Comparison of ENCODE assay signal across 18 cellular contexts in the genomic region with DNA sequence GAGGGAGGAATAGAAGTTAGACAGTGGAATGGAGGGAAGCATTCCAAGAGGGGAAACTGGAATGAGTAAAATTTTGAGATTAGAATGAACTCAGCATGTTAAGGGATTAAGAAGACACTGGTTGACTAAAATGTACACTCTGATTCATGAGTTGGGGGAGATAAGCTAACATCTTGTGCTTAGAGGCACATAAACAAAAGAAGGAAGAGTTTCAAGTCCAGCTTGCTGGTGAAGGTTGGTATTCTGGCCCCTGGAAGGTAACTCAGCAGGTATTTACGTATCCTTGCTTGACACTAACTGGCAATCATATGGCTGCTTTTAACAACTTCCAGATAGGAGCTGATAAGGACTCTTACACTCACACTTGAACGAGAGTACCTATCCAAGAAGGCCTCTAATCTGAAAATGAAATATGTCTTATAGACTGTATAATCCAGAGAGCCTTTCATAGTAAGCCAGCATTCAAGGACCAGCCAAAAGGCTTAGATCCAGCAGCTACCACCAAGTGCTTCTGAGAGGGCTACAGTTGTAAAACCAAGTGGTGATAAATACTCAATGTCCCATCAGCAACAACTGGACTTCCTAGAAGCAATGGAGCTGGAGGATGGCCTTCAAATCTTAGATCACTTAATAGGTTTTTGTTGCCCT.
A peak's percentile ranks its signal among the peaks of the same experiment; 100 is the strongest.
DNase-seq lines count a peak whose midpoint lies in the region; ATAC-seq and TF ChIP-seq lines count a peak whose summit lies in the region.
"Had no signal": no experiment of that assay in that cellular context is flagged by ENCODE, and none has a peak within 500 bp of the region (broad histone marks: within the 10 kb centered on the region; RNA-seq: fewer than 3 reads in every experiment).

No MANE protein-coding gene starts in this region.

- peak; percentile 48 for ATAC-seq in omental fat pad (ENCODE audit: low FRiP score)
- ATAC-seq in T-cell (replicated peaks in 1 of 4) = no peak
- ATAC-seq in SK-N-SH treated with all-trans-retinoic acid at 6 μM for 48 hours = no peak
- ATAC-seq: effector memory CD8-positive, alpha-beta T cell; foreskin keratinocyte; K562; stimulated activated effector memory CD8-positive, alpha-beta T cell treated with anti-CD3 and anti-CD28 coated beads, Interleukin-12 subunit alpha, Interleukin-12 subunit beta, amount 100 ng/mL, for 72 hours had no signal

- peak overlapping the region in 58 of 59 donors; percentile 54 to 98 (median 88) for H3K27ac ChIP-seq in dorsolateral prefrontal cortex
- H3K27ac ChIP-seq in testis = peak overlapping the region; percentile 75 to 83
- H3K27ac ChIP-seq: foreskin keratinocyte had no signal

- TF ChIP-seq POLR2A in testis (IDR thresholded peaks at IDR 0.05) = no peak

- no peaks in the 10 kb centered on the region for H3K9me3 ChIP-seq in testis

- DNase-seq in NCI-H226 (peak; percentile 53), dorsolateral prefrontal cortex (no peak), omental fat pad (ENCODE audit: low spot score) (no peak), testis (no peak), T-cell (no peak), COLO829 (ENCODE audit: low spot score) (no peak)
- DNase-seq in stimulated activated CD4-positive, alpha-beta T cell treated with anti-CD3 and anti-CD28 coated beads, Interleukin-12 subunit alpha, Interleukin-12 subunit beta, amount 100 ng/mL, for 4 hours = no peak
- DNase-seq: activated CD8-positive, alpha-beta memory T cell treated with anti-CD3 and anti-CD28 coated beads, Interleukin-2, amount 50 U/mL, for 4 hours; activated naive CD4-positive, alpha-beta T cell treated with Interleukin-2 at 50 U/mL for 16 hours; effector memory CD8-positive, alpha-beta T cell; foreskin keratinocyte; NCI-H1092; SHP77; T-helper 2 cell had no signal

- H3K4me1 ChIP-seq in testis = peaks cover 5% of the 10 kb centered on the region

- no peaks in the 10 kb centered on the region for H3K36me3 ChIP-seq in testis (ENCODE audit: low read depth, missing control alignments)

- CTCF ChIA-PET in T-cell (lab: Charles Lee) = interaction anchor here in 1 of 2 donors (0.7 kb wide), 1 partner anchor 180 kb away, joined by 4 read pairs; no protein-coding TSS in a partner anchor

- peaks cover 0 to 4% of the 10 kb centered on the region in 2 donors for H3K27me3 Mint-ChIP-seq in T-cell
- H3K27me3 Mint-ChIP-seq: effector memory CD8-positive, alpha-beta T cell had no signal

- no peak overlapping the region for H3K4me3 Mint-ChIP-seq in T-cell
- H3K4me3 Mint-ChIP-seq: B cell; effector memory CD8-positive, alpha-beta T cell; stimulated activated effector memory CD8-positive, alpha-beta T cell treated with anti-CD3 and anti-CD28 coated beads, Interleukin-12 subunit alpha, Interleukin-12 subunit beta, amount 100 ng/mL, for 72 hours had no signal

- WGBS in testis, 2 donors = 26 to 40% methylated on average over 2 of the region's 2 CpGs

- no peaks in the 10 kb centered on the region for H3K9me3 Mint-ChIP-seq in T-cell
- H3K9me3 Mint-ChIP-seq: effector memory CD8-positive, alpha-beta T cell; stimulated activated effector memory CD8-positive, alpha-beta T cell treated with anti-CD3 and anti-CD28 coated beads, Interleukin-12 subunit alpha, Interleukin-12 subunit beta, amount 100 ng/mL, for 72 hours had no signal

- H3K27ac Mint-ChIP-seq in T-cell = no peak overlapping the region
- H3K27ac Mint-ChIP-seq: B cell; effector memory CD8-positive, alpha-beta T cell; stimulated activated effector memory CD8-positive, alpha-beta T cell treated with anti-CD3 and anti-CD28 coated beads, Interleukin-12 subunit alpha, Interleukin-12 subunit beta, amount 100 ng/mL, for 72 hours had no signal

- no peaks in the 10 kb centered on the region for H3K27me3 ChIP-seq in dorsolateral prefrontal cortex
- no peaks in the 10 kb centered on the region for H3K27me3 ChIP-seq in testis
- H3K27me3 ChIP-seq: foreskin keratinocyte had no signal

- intact Hi-C loops in dorsolateral prefrontal cortex (cut with DNase I) (loop anchor here in 1 of 2 donors (2.0 kb wide), 1 partner anchor 63 kb away; no protein-coding TSS in a partner anchor), testis (cut with DNase I; ENCODE audit: low total_unique reads) (loop anchor here (10.0 kb wide), 1 partner anchor 211 kb away; no protein-coding TSS in a partner anchor)

- no peaks in the 10 kb centered on the region for H3K4me1 Mint-ChIP-seq in T-cell
- H3K4me1 Mint-ChIP-seq: B cell; stimulated activated effector memory CD8-positive, alpha-beta T cell treated with anti-CD3 and anti-CD28 coated beads, Interleukin-12 subunit alpha, Interleukin-12 subunit beta, amount 100 ng/mL, for 72 hours had no signal

- POLR2A ChIA-PET in T-cell (lab: Charles Lee) = interaction anchor here in 1 of 2 donors (0.5 kb wide), 1 partner anchor 168 kb away, joined by 6 read pairs; no protein-coding TSS in a partner anchor

- H3K4me3 ChIP-seq in dorsolateral prefrontal cortex (no peak overlapping the region), testis (no peak overlapping the region)
- H3K4me3 ChIP-seq: K562 had no signal

- TF ChIP-seq CTCF in dorsolateral prefrontal cortex (IDR thresholded peaks at IDR 0.05 in 54 of 56, conservative IDR thresholded peaks at IDR 0.05 in 2 of 56; ENCODE audit: low read depth in 1 of 56, partially characterized antibody in 56 of 56) (no peak), omental fat pad (IDR thresholded peaks at IDR 0.05) (no peak), testis (IDR thresholded peaks at IDR 0.05) (no peak)

- H3K36me3 Mint-ChIP-seq in T-cell = no peaks in the 10 kb centered on the region
- H3K36me3 Mint-ChIP-seq: stimulated activated effector memory CD8-positive, alpha-beta T cell treated with anti-CD3 and anti-CD28 coated beads, Interleukin-12 subunit alpha, Interleukin-12 subunit beta, amount 100 ng/mL, for 72 hours had no signal

TF ChIP-seq in SK-N-SH treated with all-trans-retinoic acid at 6 μM for 48 hours, 23 proteins besides CTCF, POLR2A, EP300 and RAD21 (continues in another document):
- TF ChIP-seq ARNTL (CRISPR knock-in tag; IDR thresholded peaks at IDR 0.05; ENCODE audit: borderline replicate concordance, low read depth) (no peak), ZNF8 (CRISPR knock-in tag; IDR thresholded peaks at IDR 0.05) (no peak), ZC3H10 (CRISPR knock-in tag; IDR thresholded peaks at IDR 0.05) (no peak), ISL1 (CRISPR knock-in tag; IDR thresholded peaks at IDR 0.05) (no peak), PPARA (CRISPR knock-in tag; IDR thresholded peaks at IDR 0.05; ENCODE audit: borderline replicate concordance) (no peak), CSDC2 (CRISPR knock-in tag; IDR thresholded peaks at IDR 0.05) (no peak), ZNF565 (CRISPR knock-in tag; conservative IDR thresholded peaks at IDR 0.05; ENCODE audit: low read depth) (no peak), SNAI2 (CRISPR knock-in tag; IDR thresholded peaks at IDR 0.05) (no peak)
- TF ChIP-seq, protein P1, sequence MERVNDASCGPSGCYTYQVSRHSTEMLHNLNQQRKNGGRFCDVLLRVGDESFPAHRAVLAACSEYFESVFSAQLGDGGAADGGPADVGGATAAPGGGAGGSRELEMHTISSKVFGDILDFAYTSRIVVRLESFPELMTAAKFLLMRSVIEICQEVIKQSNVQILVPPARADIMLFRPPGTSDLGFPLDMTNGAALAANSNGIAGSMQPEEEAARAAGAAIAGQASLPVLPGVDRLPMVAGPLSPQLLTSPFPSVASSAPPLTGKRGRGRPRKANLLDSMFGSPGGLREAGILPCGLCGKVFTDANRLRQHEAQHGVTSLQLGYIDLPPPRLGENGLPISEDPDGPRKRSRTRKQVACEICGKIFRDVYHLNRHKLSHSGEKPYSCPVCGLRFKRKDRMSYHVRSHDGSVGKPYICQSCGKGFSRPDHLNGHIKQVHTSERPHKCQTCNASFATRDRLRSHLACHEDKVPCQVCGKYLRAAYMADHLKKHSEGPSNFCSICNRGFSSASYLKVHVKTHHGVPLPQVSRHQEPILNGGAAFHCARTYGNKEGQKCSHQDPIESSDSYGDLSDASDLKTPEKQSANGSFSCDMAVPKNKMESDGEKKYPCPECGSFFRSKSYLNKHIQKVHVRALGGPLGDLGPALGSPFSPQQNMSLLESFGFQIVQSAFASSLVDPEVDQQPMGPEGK (CRISPR knock-in tag; IDR thresholded peaks at IDR 0.05; ENCODE audit: borderline replicate concordance) = no peak
- TF ChIP-seq, protein P2, sequence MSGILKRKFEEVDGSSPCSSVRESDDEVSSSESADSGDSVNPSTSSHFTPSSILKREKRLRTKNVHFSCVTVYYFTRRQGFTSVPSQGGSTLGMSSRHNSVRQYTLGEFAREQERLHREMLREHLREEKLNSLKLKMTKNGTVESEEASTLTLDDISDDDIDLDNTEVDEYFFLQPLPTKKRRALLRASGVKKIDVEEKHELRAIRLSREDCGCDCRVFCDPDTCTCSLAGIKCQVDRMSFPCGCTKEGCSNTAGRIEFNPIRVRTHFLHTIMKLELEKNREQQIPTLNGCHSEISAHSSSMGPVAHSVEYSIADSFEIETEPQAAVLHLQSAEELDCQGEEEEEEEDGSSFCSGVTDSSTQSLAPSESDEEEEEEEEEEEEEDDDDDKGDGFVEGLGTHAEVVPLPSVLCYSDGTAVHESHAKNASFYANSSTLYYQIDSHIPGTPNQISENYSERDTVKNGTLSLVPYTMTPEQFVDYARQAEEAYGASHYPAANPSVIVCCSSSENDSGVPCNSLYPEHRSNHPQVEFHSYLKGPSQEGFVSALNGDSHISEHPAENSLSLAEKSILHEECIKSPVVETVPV (CRISPR knock-in tag; IDR thresholded peaks at IDR 0.05) = no peak
- TF ChIP-seq, protein P3, sequence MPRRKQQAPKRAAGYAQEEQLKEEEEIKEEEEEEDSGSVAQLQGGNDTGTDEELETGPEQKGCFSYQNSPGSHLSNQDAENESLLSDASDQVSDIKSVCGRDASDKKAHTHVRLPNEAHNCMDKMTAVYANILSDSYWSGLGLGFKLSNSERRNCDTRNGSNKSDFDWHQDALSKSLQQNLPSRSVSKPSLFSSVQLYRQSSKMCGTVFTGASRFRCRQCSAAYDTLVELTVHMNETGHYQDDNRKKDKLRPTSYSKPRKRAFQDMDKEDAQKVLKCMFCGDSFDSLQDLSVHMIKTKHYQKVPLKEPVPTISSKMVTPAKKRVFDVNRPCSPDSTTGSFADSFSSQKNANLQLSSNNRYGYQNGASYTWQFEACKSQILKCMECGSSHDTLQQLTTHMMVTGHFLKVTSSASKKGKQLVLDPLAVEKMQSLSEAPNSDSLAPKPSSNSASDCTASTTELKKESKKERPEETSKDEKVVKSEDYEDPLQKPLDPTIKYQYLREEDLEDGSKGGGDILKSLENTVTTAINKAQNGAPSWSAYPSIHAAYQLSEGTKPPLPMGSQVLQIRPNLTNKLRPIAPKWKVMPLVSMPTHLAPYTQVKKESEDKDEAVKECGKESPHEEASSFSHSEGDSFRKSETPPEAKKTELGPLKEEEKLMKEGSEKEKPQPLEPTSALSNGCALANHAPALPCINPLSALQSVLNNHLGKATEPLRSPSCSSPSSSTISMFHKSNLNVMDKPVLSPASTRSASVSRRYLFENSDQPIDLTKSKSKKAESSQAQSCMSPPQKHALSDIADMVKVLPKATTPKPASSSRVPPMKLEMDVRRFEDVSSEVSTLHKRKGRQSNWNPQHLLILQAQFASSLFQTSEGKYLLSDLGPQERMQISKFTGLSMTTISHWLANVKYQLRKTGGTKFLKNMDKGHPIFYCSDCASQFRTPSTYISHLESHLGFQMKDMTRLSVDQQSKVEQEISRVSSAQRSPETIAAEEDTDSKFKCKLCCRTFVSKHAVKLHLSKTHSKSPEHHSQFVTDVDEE (CRISPR knock-in tag; IDR thresholded peaks at IDR 0.05) = no peak
